In the genomic region with DNA sequence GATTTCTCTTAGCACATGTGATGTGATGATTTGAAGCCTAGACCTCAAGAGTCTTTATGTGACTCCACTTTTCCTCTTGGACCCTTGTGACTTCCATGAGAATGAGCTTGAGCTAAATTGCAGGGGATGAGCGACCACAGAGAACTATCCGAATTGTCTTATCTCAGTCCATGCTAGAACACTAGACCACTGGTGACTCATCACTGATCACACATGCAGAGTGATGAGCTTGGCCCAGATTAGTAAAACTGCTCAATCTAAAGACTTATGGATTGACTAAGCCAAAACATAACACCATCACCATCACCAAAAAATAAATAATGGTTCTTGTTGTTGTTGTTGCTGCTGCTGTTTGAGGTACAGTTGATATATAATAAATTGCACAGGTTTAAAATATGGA, we compare ENCODE assay signal across 19 cellular contexts.
DNase-seq lines count a peak whose midpoint lies in the region; ATAC-seq, FAIRE-seq and TF ChIP-seq lines count a peak whose summit lies in the region.
"Had no signal": no experiment of that assay in that cellular context is flagged by ENCODE, and none has a peak within 500 bp of the region (broad histone marks: within the 10 kb centered on the region; RNA-seq: fewer than 3 reads in every experiment).

No MANE protein-coding gene starts in this region.

- no peak overlapping the region for H3K9ac ChIP-seq in K562 (ENCODE audit: insufficient read depth in 1 of 2, low read depth in 2 of 2, low read length in 2 of 2)

- H3K79me2 ChIP-seq in K562 (ENCODE audit: control insufficient read depth, insufficient read depth, low read length): no peaks in the 10 kb centered on the region

- H4K20me1 ChIP-seq in K562 (replicated peaks; ENCODE audit: control insufficient read depth, insufficient read depth, low read length): no peaks in the 10 kb centered on the region

- no peak overlapping the region for H2AFZ ChIP-seq in K562 (ENCODE audit: low read depth, low read length)

- POLR2A ChIA-PET in K562 (lab: Yijun Ruan, JAX): interaction anchor here (0.7 kb wide), 1 partner anchor 423 kb away, joined by 3 read pairs; no protein-coding TSS in a partner anchor

- H3K36me3 Mint-ChIP-seq in activated naive CD4-positive, alpha-beta T cell treated with anti-CD3 and anti-CD28 coated beads, Interleukin-2, amount 50 U/mL, for 72 hours: no peaks in the 10 kb centered on the region
- no peaks in the 10 kb centered on the region for H3K36me3 Mint-ChIP-seq in activated naive CD4-positive, alpha-beta T cell treated with anti-CD3 and anti-CD28 coated beads, Interleukin-2, amount 10 ng/mL, durations not matched to agents 7 days and 5 days
- H3K36me3 Mint-ChIP-seq: CD14-positive monocyte had no signal

- CTCF ChIA-PET in activated naive CD4-positive, alpha-beta T cell treated with anti-CD3 and anti-CD28 coated beads, Interleukin-2, amount 10 ng/mL, durations not matched to agents 7 days and 5 days (lab: Charles Lee): no interaction called here
- CTCF ChIA-PET in K562 (lab: Yijun Ruan, JAX; ENCODE audit: low intra/inter-chr PET ratio): no interaction called here

- H3K9me3 Mint-ChIP-seq in activated naive CD4-positive, alpha-beta T cell treated with anti-CD3 and anti-CD28 coated beads, Interleukin-2, amount 50 U/mL, for 72 hours: no peaks in the 10 kb centered on the region
- no peaks in the 10 kb centered on the region for H3K9me3 Mint-ChIP-seq in activated naive CD4-positive, alpha-beta T cell treated with anti-CD3 and anti-CD28 coated beads, Interleukin-2, amount 10 ng/mL, durations not matched to agents 7 days and 5 days

- FAIRE-seq in K562 (lab: Jason Lieb, UNC): no peak

- no peak overlapping the region for H3K4me3 ChIP-seq in K562
- H3K4me3 ChIP-seq: HAP-1 had no signal

- in situ Hi-C loops in K562 (cut with MboI): no loop called here

- no peak for TF ChIP-seq RAD21 in K562 (CRISPR knock-in tag; conservative IDR thresholded peaks at IDR 0.05 in 1 of 2, IDR thresholded peaks at IDR 0.05 in 1 of 2)

- no peak overlapping the region for H3K27ac ChIP-seq in K562 (ENCODE audit: extremely low read depth, low read depth, low read length)
- H3K27ac ChIP-seq: RWPE1 had no signal

- H3K36me3 ChIP-seq in K562 (ENCODE audit: control insufficient read depth, insufficient read depth, low read length): no peaks in the 10 kb centered on the region
- H3K36me3 ChIP-seq: HAP-1 had no signal

- WGBS in K562 (ENCODE audit: insufficient coverage, low coverage, missing lambda C conversion rate): 0% methylated on average over 2 of the region's 2 CpGs

- DNase-seq in activated naive CD4-positive, alpha-beta T cell treated with anti-CD3 and anti-CD28 coated beads, Interleukin-2, amount 50 U/mL, for 72 hours (ENCODE audit: low spot score in 2 of 2): no peak
- no peak for DNase-seq in activated naive CD4-positive, alpha-beta T cell treated with anti-CD3 and anti-CD28 coated beads, Interleukin-2, amount 10 ng/mL, durations not matched to agents 7 days and 5 days
- DNase-seq in K562 (ENCODE audit: extremely low read depth in 1 of 4, low spot score in 3 of 4): peak in 1 of 4 experiments; percentile 2
- peak; percentile 2 for DNase-seq in kidney tubule cell (ENCODE audit: low spot score)
- DNase-seq in NCI-H446 (lab: John Stamatoyannopoulos, UW): no peak
- DNase-seq: 8988T, DMS79 treated with DMSO at 0.1 percent for 48 hours, GDM1, MV-4-11, NCI-H1694 treated with DMSO at 0.1 percent for 48 hours, NCI-H510A, NCI-H82, SIG-M5 had no signal

- no peaks in the 10 kb centered on the region for H3K4me1 ChIP-seq in K562 (replicated peaks in 1 of 2; ENCODE audit: control insufficient read depth in 2 of 2, insufficient read depth in 2 of 2, low read length in 2 of 2)
- H3K4me1 ChIP-seq: HAP-1 had no signal

- H3K4me3 Mint-ChIP-seq in activated naive CD4-positive, alpha-beta T cell treated with anti-CD3 and anti-CD28 coated beads, Interleukin-2, amount 10 ng/mL, durations not matched to agents 7 days and 5 days: no peak overlapping the region
- H3K4me3 Mint-ChIP-seq: CD14-positive monocyte had no signal

- BruUV-seq in K562 (replicated peaks; lab: Mats Ljungman, UMichigan): no TSS peak

- TF ChIP-seq EP300 in K562 (IDR thresholded peaks at IDR 0.05; ENCODE audit: low read length): no peak

- H3K9me1 ChIP-seq in K562 (ENCODE audit: control insufficient read depth, insufficient read depth, low read length): no peaks in the 10 kb centered on the region

- TF ChIP-seq POLR2A in K562 (conservative IDR thresholded peaks at IDR 0.05): no peak

- no peaks in the 10 kb centered on the region for H3K9me3 ChIP-seq in K562 (replicated peaks; ENCODE audit: control insufficient read depth, insufficient read depth, low read depth, low read length)
- H3K9me3 ChIP-seq: HAP-1 had no signal

- peak; percentile 34 to 76 for ATAC-seq in activated naive CD4-positive, alpha-beta T cell treated with anti-CD3 and anti-CD28 coated beads, Interleukin-2, amount 50 U/mL, for 72 hours
- ATAC-seq in K562 (no peak), HG02759 (IDR thresholded peaks at IDR 0.05; ENCODE audit: unreplicated experiment) (no peak), esophagus mucosa (no peak), HG03469 (IDR thresholded peaks at IDR 0.05; ENCODE audit: unreplicated experiment) (no peak)

- no peak overlapping the region for H3K4me2 ChIP-seq in K562 (ENCODE audit: insufficient read depth, low read length)

- peaks cover 4% of the 10 kb centered on the region for H3K27me3 Mint-ChIP-seq in activated naive CD4-positive, alpha-beta T cell treated with anti-CD3 and anti-CD28 coated beads, Interleukin-2, amount 10 ng/mL, durations not matched to agents 7 days and 5 days

- no peaks in the 10 kb centered on the region for H3K4me1 Mint-ChIP-seq in activated naive CD4-positive, alpha-beta T cell treated with anti-CD3 and anti-CD28 coated beads, Interleukin-2, amount 10 ng/mL, durations not matched to agents 7 days and 5 days
- H3K4me1 Mint-ChIP-seq: CD14-positive monocyte had no signal

- no peaks in the 10 kb centered on the region for H3K27me3 ChIP-seq in K562 (ENCODE audit: control insufficient read depth in 2 of 2, insufficient read depth in 2 of 2, low read length in 2 of 2)

- H3K27ac Mint-ChIP-seq in activated naive CD4-positive, alpha-beta T cell treated with anti-CD3 and anti-CD28 coated beads, Interleukin-2, amount 50 U/mL, for 72 hours: no peak overlapping the region
- no peak overlapping the region for H3K27ac Mint-ChIP-seq in activated naive CD4-positive, alpha-beta T cell treated with anti-CD3 and anti-CD28 coated beads, Interleukin-2, amount 10 ng/mL, durations not matched to agents 7 days and 5 days
- H3K27ac Mint-ChIP-seq: CD14-positive monocyte had no signal

- intact Hi-C loops in K562 (cut with micrococcal nuclease): no loop called here

- TF ChIP-seq CTCF in K562 (IDR thresholded peaks at IDR 0.05 in 2 of 3, conservative IDR thresholded peaks at IDR 0.05 in 1 of 3; ENCODE audit: insufficient read depth in 2 of 3, low read depth in 1 of 3, low read length in 3 of 3): no peak

TF ChIP-seq in K562, 482 proteins besides CTCF, POLR2A, EP300 and RAD21:
- TF ChIP-seq PTRF (tag; IDR thresholded peaks at IDR 0.05) (no peak), RB1 (IDR thresholded peaks at IDR 0.05; ENCODE audit: low read depth) (no peak), FOSL1 (tag; conservative IDR thresholded peaks at IDR 0.05) (peak; percentile 85), JUND (IDR thresholded peaks at IDR 0.05; ENCODE audit: borderline replicate concordance, low read depth, low read length) (peak; percentile 69), JUND (tag; IDR thresholded peaks at IDR 0.05; ENCODE audit: borderline replicate concordance, low read depth, low read length) (peak; percentile 71; the same call in 2 of the 3 replicates)
- TF ChIP-seq, protein P1, sequence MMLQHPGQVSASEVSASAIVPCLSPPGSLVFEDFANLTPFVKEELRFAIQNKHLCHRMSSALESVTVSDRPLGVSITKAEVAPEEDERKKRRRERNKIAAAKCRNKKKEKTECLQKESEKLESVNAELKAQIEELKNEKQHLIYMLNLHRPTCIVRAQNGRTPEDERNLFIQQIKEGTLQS (IDR thresholded peaks at IDR 0.05): peak; percentile 59
- TF ChIP-seq, protein P1 (CRISPR knock-in tag; conservative IDR thresholded peaks at IDR 0.05): no peak
TF ChIP-seq in K562: peak in this region for 3.

Comparison
In these comparisons a context has a peak if more than half of its experiments do, and no peak if none do; other contexts are left out.
1. ATAC-seq: peak in activated naive CD4-positive, alpha-beta T cell treated with anti-CD3 and anti-CD28 coated beads, Interleukin-2, amount 50 U/mL, for 72 hours (2 of 2); none in K562 (single experiment), HG02759 (single experiment), esophagus mucosa (single experiment) and HG03469 (single experiment).